ENCODE assay signal across 8 cellular contexts in the genomic region with DNA sequence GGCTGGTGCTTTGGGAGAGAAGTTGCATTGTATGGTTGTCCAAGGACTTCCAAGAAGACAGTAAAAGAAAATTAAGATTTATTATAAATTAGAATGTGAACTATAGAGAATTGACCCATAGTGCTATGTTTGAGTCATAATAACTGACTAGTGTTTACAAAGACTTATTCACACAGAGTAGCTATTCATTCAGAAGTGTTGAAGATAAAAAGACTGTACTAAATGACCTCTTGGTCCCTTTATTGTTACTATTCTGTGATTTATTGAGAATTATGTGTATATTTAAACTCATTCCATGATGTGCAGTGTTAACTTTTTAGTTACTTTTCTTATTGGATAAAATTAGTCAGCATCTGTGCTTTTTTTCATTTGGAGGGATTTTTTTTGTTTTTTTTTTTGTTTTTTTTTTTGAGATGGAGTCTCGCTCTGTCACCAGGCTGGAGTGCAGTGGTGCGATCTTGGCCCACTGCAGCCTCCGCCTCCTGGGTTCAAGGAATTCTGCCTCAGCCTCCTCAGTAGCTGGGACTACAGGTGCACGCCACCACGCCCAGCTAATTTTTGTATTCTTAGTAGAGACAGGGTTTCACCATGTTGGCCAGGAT. TPM values are rescaled to one million over a fixed set of nuclear protein-coding genes. Genes with fewer than 3 reads are reported as not detected.
A peak's percentile ranks its signal among the peaks of the same experiment; 100 is the strongest.
DNase-seq lines count a peak whose midpoint lies in the region; ATAC-seq, FAIRE-seq and TF ChIP-seq lines count a peak whose summit lies in the region.
"Not testable (repeated sequence)": the region's sequence is repeated elsewhere in the genome, so short reads cannot be mapped to it uniquely, and the experiment has no call there.

No MANE protein-coding gene starts in this region.

- not testable (repeated sequence) for H3K27ac ChIP-seq in CD4-positive, alpha-beta memory T cell (ENCODE audit: low read depth, low read length); astrocyte (ENCODE audit: low read depth, low read length)
- peak overlapping the region; percentile 10 for H3K27ac ChIP-seq in substantia nigra (ENCODE audit: low read depth, low read length, poor library complexity, severe bottlenecking)

- H3K36me3 Mint-ChIP-seq in CD4-positive, alpha-beta memory T cell = peaks cover 1 to 12% of the 10 kb centered on the region in 2 donors
- not testable (repeated sequence) for H3K36me3 Mint-ChIP-seq in T-cell; astrocyte (ENCODE audit: low read depth, unreplicated experiment); natural killer cell
- peaks cover 17% of the 10 kb centered on the region for H3K36me3 Mint-ChIP-seq in activated T-cell treated with anti-CD3 and anti-CD28 coated beads, Interleukin-2, amount 50 U/mL, for 24 hours (ENCODE audit: low read depth)

- peaks cover 64 to 93% (median 79%) of the 10 kb centered on the region in 4 donors for H3K4me1 Mint-ChIP-seq in CD4-positive, alpha-beta memory T cell
- H3K4me1 Mint-ChIP-seq in T-cell (peaks cover 88 to 95% (median 93%) of the 10 kb centered on the region in 3 donors), astrocyte (ENCODE audit: low read depth, unreplicated experiment) (peaks cover 43% of the 10 kb centered on the region), natural killer cell (peaks cover 67 to 68% of the 10 kb centered on the region in 2 donors)
- peaks cover 88% of the 10 kb centered on the region for H3K4me1 Mint-ChIP-seq in activated T-cell treated with anti-CD3 and anti-CD28 coated beads, Interleukin-2, amount 50 U/mL, for 24 hours (ENCODE audit: low read depth)

- POLR2A ChIA-PET in CD4-positive, alpha-beta memory T cell (lab: Charles Lee; ENCODE audit: partially characterized antibody) = interaction anchor here (0.7 to 12.7 kb wide), 11 partner anchors 9 to 201 kb away, joined by 3 to 106 read pairs (median 3); a partner anchor contains a TSS
- POLR2A ChIA-PET in T-cell (lab: Charles Lee) = interaction anchor here (1.2 to 2.4 kb wide), 4 partner anchors 9 to 26 kb away, joined by 3 to 12 read pairs (median 6); a partner anchor contains a TSS

- not testable (repeated sequence) for TF ChIP-seq CTCF in astrocyte (IDR thresholded peaks at IDR 0.05; ENCODE audit: insufficient read depth, low read depth, low read length); natural killer cell (IDR thresholded peaks at IDR 0.05)

- not testable (repeated sequence) for DNase-seq in CD4-positive, alpha-beta memory T cell; T-cell; activated T-cell treated with anti-CD3 and anti-CD28 coated beads, Interleukin-2, amount 50 U/mL, for 24 hours; astrocyte (ENCODE audit: low read depth); frontal cortex (ENCODE audit: low spot score in 2 of 2); natural killer cell; substantia nigra (lab: John Stamatoyannopoulos, UW)
- DNase-seq in HCEC 1CT = peak; percentile 32

- H3K4me1 ChIP-seq in CD4-positive, alpha-beta memory T cell (ENCODE audit: insufficient read depth, low read length) = peaks cover 95% of the 10 kb centered on the region
- peaks cover 20% of the 10 kb centered on the region for H3K4me1 ChIP-seq in astrocyte (ENCODE audit: insufficient read depth, low read length)

- not testable (repeated sequence) for H3K9me3 ChIP-seq in CD4-positive, alpha-beta memory T cell (ENCODE audit: control insufficient read depth in 1 of 2, low read length in 2 of 2); astrocyte (ENCODE audit: insufficient read depth, low read depth, low read length)

- CTCF ChIA-PET in CD4-positive, alpha-beta memory T cell (lab: Charles Lee; ENCODE audit: partially characterized antibody) = interaction anchor here (0.7 to 6.5 kb wide), 17 partner anchors 8 to 202 kb away, joined by 3 to 51 read pairs (median 5); a partner anchor contains a TSS
- CTCF ChIA-PET in T-cell (lab: Charles Lee) = interaction anchor here (0.7 to 2.5 kb wide), 11 partner anchors 9 to 207 kb away, joined by 3 to 16 read pairs (median 7); a partner anchor contains a TSS

- not testable (repeated sequence) for H3K9me3 Mint-ChIP-seq in CD4-positive, alpha-beta memory T cell; T-cell; activated T-cell treated with anti-CD3 and anti-CD28 coated beads, Interleukin-2, amount 50 U/mL, for 24 hours; astrocyte (ENCODE audit: unreplicated experiment); natural killer cell

- H3K79me2 ChIP-seq in astrocyte (ENCODE audit: insufficient read depth, low read length) = peaks cover 98% of the 10 kb centered on the region

- FAIRE-seq in astrocyte (lab: Jason Lieb, UNC) (peak; percentile 68), frontal cortex (lab: Jason Lieb, UNC) (peak; percentile 48)

- intact Hi-C loops in CD4-positive, alpha-beta memory T cell (cut with micrococcal nuclease) = loop anchor here (2.0 kb wide), 1 partner anchor 18 kb away; no protein-coding TSS in a partner anchor
- intact Hi-C loops in natural killer cell (cut with micrococcal nuclease) = not testable (repeated sequence)

- H3K27me3 ChIP-seq in CD4-positive, alpha-beta memory T cell (ENCODE audit: insufficient read depth, low read length); astrocyte (ENCODE audit: insufficient read depth, low read length): not testable (repeated sequence)

- peaks cover 84% of the 10 kb centered on the region for H4K20me1 ChIP-seq in astrocyte (ENCODE audit: insufficient read depth, low read length)

- not testable (repeated sequence) for H3K9ac ChIP-seq in astrocyte (ENCODE audit: low read length)

- H3K4me2 ChIP-seq in astrocyte (ENCODE audit: low read length) = not testable (repeated sequence)

- not testable (repeated sequence) for ATAC-seq in T-cell (replicated peaks in 1 of 4); natural killer cell

- H3K27ac Mint-ChIP-seq in CD4-positive, alpha-beta memory T cell = peak overlapping the region; percentile 36 to 84 (median 79)
- H3K27ac Mint-ChIP-seq in T-cell (peak overlapping the region; percentile 67 to 88), natural killer cell (peak overlapping the region; percentile 62 to 73)
- peak overlapping the region; percentile 87 for H3K27ac Mint-ChIP-seq in activated T-cell treated with anti-CD3 and anti-CD28 coated beads, Interleukin-2, amount 50 U/mL, for 24 hours
- not testable (repeated sequence) for H3K27ac Mint-ChIP-seq in astrocyte (ENCODE audit: unreplicated experiment)

- H3K4me3 Mint-ChIP-seq in CD4-positive, alpha-beta memory T cell = peak overlapping the region in 7 of 8 donors; percentile 14 to 77 (median 47)
- H3K4me3 Mint-ChIP-seq in T-cell = peak overlapping the region in 2 of 3 donors; percentile 13 to 19
- not testable (repeated sequence) for H3K4me3 Mint-ChIP-seq in activated T-cell treated with anti-CD3 and anti-CD28 coated beads, Interleukin-2, amount 50 U/mL, for 24 hours; astrocyte (ENCODE audit: unreplicated experiment); natural killer cell

- not testable (repeated sequence) for H2AFZ ChIP-seq in astrocyte (ENCODE audit: low read depth, low read length)

- not testable (repeated sequence) for H3K36me3 ChIP-seq in CD4-positive, alpha-beta memory T cell (ENCODE audit: insufficient read depth, low read length); astrocyte (ENCODE audit: insufficient read depth, low read length)

- H3K27me3 Mint-ChIP-seq in CD4-positive, alpha-beta memory T cell; T-cell; activated T-cell treated with anti-CD3 and anti-CD28 coated beads, Interleukin-2, amount 50 U/mL, for 24 hours; astrocyte (ENCODE audit: low read depth, unreplicated experiment); natural killer cell (ENCODE audit: low read depth in 2 of 2): not testable (repeated sequence)

- H3K4me3 ChIP-seq in CD4-positive, alpha-beta memory T cell (ENCODE audit: low read length in 2 of 2); astrocyte (ENCODE audit: insufficient read depth, low read depth, low read length): not testable (repeated sequence)

RNA-seq across cellular contexts. Expression of a gene that starts 24.5 kb away (rescaled TPM):
- 100 to 1,000 TPM; 192 to 194 TPM for total RNA-seq in CD4-positive, alpha-beta memory T cell
- 10 to 100 TPM in 1 of 2 donors, 1 to 10 TPM in 1; 4.5 to 49.5 TPM for polyA plus RNA-seq in CD4-positive, alpha-beta memory T cell
- 100 to 1,000 TPM; 168 to 287 (median 179) TPM for total RNA-seq in T-cell
- 157 and 179 TPM in 2 replicates for total RNA-seq in astrocyte
- total RNA-seq in frontal cortex = 48.5 TPM
- total RNA-seq in natural killer cell = 100 to 1,000 TPM; 177 to 203 (median 192) TPM
